Comparison of ENCODE assay signal across 21 cellular contexts in genomic region chr2:40197121-40197520, GRCh38.
"Had no signal": no experiment of that assay in that cellular context is flagged by ENCODE, and none has a peak within 500 bp of the region (broad histone marks: within the 10 kb centered on the region; RNA-seq: fewer than 3 reads in every experiment).

No MANE protein-coding gene starts in this region.

- H3K27me3 ChIP-seq: left lung, transverse colon had no signal

- H3K4me3 ChIP-seq: left lung, mucosa of descending colon, skin epidermis, transverse colon had no signal

- H3K4me1 ChIP-seq: left lung had no signal

- DNase-seq: activated B cell treated with CpG ODN at 0.5 μM for 24 hours; activated CD4-positive, alpha-beta T cell treated with anti-CD3 and anti-CD28 coated beads, Interleukin-2, amount 10 ng/mL, durations not matched to agents 7 days and 5 days; activated CD8-positive, alpha-beta memory T cell treated with anti-CD3 and anti-CD28 coated beads, Interleukin-2, amount 50 U/mL, for 48 hours; activated gamma-delta T cell; activated T-cell treated with anti-CD3 and anti-CD28 coated beads, Interleukin-2, amount 50 U/mL, for 72 hours; amniotic stem cell; central memory CD4-positive, alpha-beta T cell; cortex of kidney; effector CD8-positive, alpha-beta T cell; foreskin fibroblast; glutamatergic neuron; hypothalamus; kidney; left lung; mucosa of descending colon; natural killer cell; stimulated activated CD4-positive, alpha-beta T cell treated with anti-CD3 and anti-CD28 coated beads, Interleukin-4, amount 100 ng/mL, for 24 hours; stimulated activated naive CD4-positive, alpha-beta T cell; substantia nigra; transverse colon had no signal

- H3K36me3 ChIP-seq: left lung, transverse colon had no signal

- H3K27ac ChIP-seq: left lung, skin epidermis, transverse colon had no signal

- H3K9me3 ChIP-seq: left lung, mucosa of descending colon, transverse colon had no signal
